In genomic region chr7:76586585-76587315, GRCh38 we compare ENCODE assay signal across 6 cellular contexts. TPM values are rescaled to one million over a fixed set of nuclear protein-coding genes. Genes with fewer than 3 reads are reported as not detected.
"Had no signal": no experiment of that assay in that cellular context is flagged by ENCODE, and none has a peak within 500 bp of the region (broad histone marks: within the 10 kb centered on the region; RNA-seq: fewer than 3 reads in every experiment).

No MANE protein-coding gene starts in this region.

RNA-seq across cellular contexts. Expression of gene SPDYE16, which starts 43.7 kb away (rescaled TPM):
- total RNA-seq: chondrocyte, dermis blood vessel endothelial cell, esophagus squamous epithelium, kidney epithelial cell, left ventricle myocardium superior, stomach had no signal
